8 cellular contexts compared by ENCODE assay signal in genomic region chr19:34428549-34429285, GRCh38. TPM values are rescaled to one million over a fixed set of nuclear protein-coding genes. Genes with fewer than 3 reads are reported as not detected.
A peak's percentile ranks its signal among the peaks of the same experiment; 100 is the strongest.
DNase-seq lines count a peak whose midpoint lies in the region; ATAC-seq and TF ChIP-seq lines count a peak whose summit lies in the region.

No MANE protein-coding gene starts in this region.

- H3K27ac Mint-ChIP-seq in chondrocyte (ENCODE audit: unreplicated experiment), result peak overlapping the region; percentile 99

- H3K27ac ChIP-seq in BLaER1 treated with 17β-estradiol and CSF1 and Interleukin-3, amounts not matched to agents 10 nM and 100 nM, result peak overlapping the region; percentile 89 to 99 (median 95)
- H3K27ac ChIP-seq in SK-N-MC (peak overlapping the region; percentile 84), left lung (peak overlapping the region; percentile 85 to 89)

- H3K4me2 ChIP-seq in BLaER1 treated with 17β-estradiol and CSF1 and Interleukin-3, amounts not matched to agents 10 nM and 100 nM, result peak overlapping the region; percentile 67 to 95 (median 92)

- peaks cover 48 to 54% (median 52%) of the 10 kb centered on the region in 11 experiments for H4K20me1 ChIP-seq in BLaER1 treated with 17β-estradiol and CSF1 and Interleukin-3, amounts not matched to agents 10 nM and 100 nM

- H3K9me3 Mint-ChIP-seq in chondrocyte (ENCODE audit: low read depth), result no peaks in the 10 kb centered on the region

- ATAC-seq in GM19035 (IDR thresholded peaks at IDR 0.05; ENCODE audit: unreplicated experiment) (peak; percentile 53), HG03175 (IDR thresholded peaks at IDR 0.05; ENCODE audit: unreplicated experiment) (peak; percentile 34), left lung (peak; percentile 84)

- H3K4me1 Mint-ChIP-seq in chondrocyte (ENCODE audit: low read depth), result peaks cover 52% of the 10 kb centered on the region

- H3K36me3 ChIP-seq in BLaER1 treated with 17β-estradiol and CSF1 and Interleukin-3, amounts not matched to agents 10 nM and 100 nM, result peaks cover 17 to 75% (median 62%) of the 10 kb centered on the region in 11 experiments
- H3K36me3 ChIP-seq in SK-N-MC (ENCODE audit: insufficient read depth, low read length), result peaks cover 34% of the 10 kb centered on the region
- H3K36me3 ChIP-seq in left lung, result peaks cover 0 to 17% of the 10 kb centered on the region in 2 donors

- peak overlapping the region; percentile 91 to 99 (median 97) for H3K9ac ChIP-seq in BLaER1 treated with 17β-estradiol and CSF1 and Interleukin-3, amounts not matched to agents 10 nM and 100 nM
- H3K9ac ChIP-seq in SK-N-MC (ENCODE audit: insufficient read length), result peak overlapping the region; percentile 96

- DNase-seq in SK-N-MC (ENCODE audit: low read depth, low spot score), result no peak
- no peak for DNase-seq in chondrocyte (ENCODE audit: low spot score)
- DNase-seq in left lung, result peak; percentile 34 to 89
- peak; percentile 13 to 27 for DNase-seq in stimulated activated CD8-positive, alpha-beta memory T cell treated with anti-CD3 and anti-CD28 coated beads, Interleukin-15, amount 100 ng/mL, for 48 hours (ENCODE audit: low read depth in 2 of 2)
- DNase-seq in COLO829 (ENCODE audit: low spot score), result no peak

- H3K9me3 ChIP-seq in BLaER1 treated with 17β-estradiol and CSF1 and Interleukin-3, amounts not matched to agents 10 nM and 100 nM (replicated peaks in 1 of 11), result no peaks in the 10 kb centered on the region
- H3K9me3 ChIP-seq in SK-N-MC (ENCODE audit: low read depth, low read length) (no peaks in the 10 kb centered on the region), left lung (no peaks in the 10 kb centered on the region)

- peak overlapping the region; percentile 97 for H3K4me3 Mint-ChIP-seq in chondrocyte (ENCODE audit: unreplicated experiment)

- H3K4me1 ChIP-seq in BLaER1 treated with 17β-estradiol and CSF1 and Interleukin-3, amounts not matched to agents 10 nM and 100 nM, result peaks cover 18 to 33% (median 27%) of the 10 kb centered on the region in 10 experiments
- peaks cover 18 to 35% of the 10 kb centered on the region in 2 donors for H3K4me1 ChIP-seq in left lung

- H3K36me3 Mint-ChIP-seq in chondrocyte (ENCODE audit: low read depth), result peaks cover 7% of the 10 kb centered on the region

- intact Hi-C loops in left lung (cut with DNase I), result no loop called here

- no peaks in the 10 kb centered on the region for H3K27me3 Mint-ChIP-seq in chondrocyte (ENCODE audit: low read depth)

- TF ChIP-seq CTCF in chondrocyte (IDR thresholded peaks at IDR 0.05), result peak; percentile 18
- TF ChIP-seq CTCF in left lung (IDR thresholded peaks at IDR 0.05), result no peak

- no peaks in the 10 kb centered on the region for H3K27me3 ChIP-seq in BLaER1 treated with 17β-estradiol and CSF1 and Interleukin-3, amounts not matched to agents 10 nM and 100 nM
- H3K27me3 ChIP-seq in left lung, result no peaks in the 10 kb centered on the region

- peak overlapping the region; percentile 82 to 99 (median 92) for H3K4me3 ChIP-seq in BLaER1 treated with 17β-estradiol and CSF1 and Interleukin-3, amounts not matched to agents 10 nM and 100 nM
- H3K4me3 ChIP-seq in SK-N-MC (peak overlapping the region; percentile 95), left lung (peak overlapping the region; percentile 83 to 94)

RNA-seq across cellular contexts. Expression of gene UBA2, which starts 0.5 kb away (rescaled TPM):
- 81.2 to 103 TPM (median 94.6 TPM) in 3 replicates for total RNA-seq in chondrocyte
- total RNA-seq in left lung, result 10 to 100 TPM; 61.1 to 69.1 TPM

RNA-seq across cellular contexts. Expression of gene PDCD2L, which starts 24.5 kb away (rescaled TPM):
- total RNA-seq in chondrocyte, result 6.6 to 8.7 TPM (median 8.6 TPM) in 3 replicates
- 10 to 100 TPM in 1 of 2 donors, 1 to 10 TPM in 1; 5.0 to 11.4 TPM for total RNA-seq in left lung

RNA-seq across cellular contexts. Expression of gene WTIP, which starts 52.8 kb away (rescaled TPM):
- 32.8 to 45.9 TPM (median 41.6 TPM) in 3 replicates for total RNA-seq in chondrocyte
- total RNA-seq in left lung, result 10 to 100 TPM; 19.1 to 39.3 TPM

Comparison
In these comparisons a context has a peak if more than half of its experiments do, and no peak if none do; other contexts are left out.
1. ATAC-seq: peak in every context shown above with its lines; median percentile 84 in left lung; 53 in GM19035; 34 in HG03175.
2. DNase-seq: peak in left lung (2 of 2) and stimulated activated CD8-positive, alpha-beta memory T cell treated with anti-CD3 and anti-CD28 coated beads, Interleukin-15, amount 100 ng/mL, for 48 hours (2 of 2); none in SK-N-MC (single experiment), chondrocyte (single experiment) and COLO829 (single experiment).
3. Peak in every context shown above with its lines, with median percentiles within 50 percentile points of each other: H3K27ac ChIP-seq and H3K4me3 ChIP-seq.